Comparison of ENCODE assay signal across 7 cellular contexts in the genomic region with DNA sequence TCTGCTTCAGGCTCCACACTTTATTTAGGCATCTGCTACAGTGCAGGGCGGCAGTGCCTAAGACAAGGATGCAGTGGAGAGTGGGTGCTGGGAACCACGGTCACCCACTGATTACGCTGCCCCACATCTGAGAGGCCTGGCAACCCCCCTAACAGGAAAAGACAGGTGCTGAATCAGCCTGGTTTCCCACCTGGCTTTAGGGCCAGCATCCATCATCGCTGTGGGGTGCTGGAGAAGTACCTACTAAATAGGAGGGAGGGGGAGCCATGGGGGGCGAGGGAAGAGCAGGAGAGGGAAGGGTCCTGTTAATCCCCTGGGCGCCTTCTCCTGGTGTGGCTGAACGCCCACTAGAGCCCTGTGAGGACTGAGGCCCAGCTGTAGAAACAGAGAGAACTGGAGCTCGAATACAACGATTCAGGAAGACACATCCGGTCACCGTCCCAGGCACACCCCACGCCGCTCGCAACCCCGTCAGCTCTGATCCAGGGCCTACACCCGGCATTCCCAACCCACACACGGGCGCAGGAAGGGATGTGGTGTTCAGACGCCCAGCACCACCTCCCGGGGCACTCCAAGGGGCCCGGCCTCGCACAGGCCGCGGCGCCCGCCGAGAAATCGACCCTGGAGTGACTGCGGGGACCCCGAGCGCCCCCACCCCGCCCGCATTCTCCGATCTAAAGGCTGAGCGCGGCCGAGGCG. TPM values are rescaled to one million over a fixed set of nuclear protein-coding genes. Genes with fewer than 3 reads are reported as not detected.
DNase-seq lines count a peak whose midpoint lies in the region; ATAC-seq and TF ChIP-seq lines count a peak whose summit lies in the region.

No MANE protein-coding gene starts in this region.

- TF ChIP-seq CTCF in GM13976 (IDR thresholded peaks at IDR 0.05; ENCODE audit: borderline replicate concordance, control extremely low read depth, extremely low read depth, insufficient read depth, missing control alignments) (no peak), mucosa of descending colon (IDR thresholded peaks at IDR 0.05) (no peak)

- in situ Hi-C loops in GM13976 (cut with MboI; ENCODE audit: low sequenced_read_pairs, unreplicated experiment) (loop anchor here (25.0 kb wide), 1 partner anchor 429 kb away; no protein-coding TSS in a partner anchor), HAP-1 (cut with MboI; ENCODE audit: low sequenced_read_pairs) (no loop called here)

- H3K4me1 ChIP-seq in HAP-1 (peaks cover 42% of the 10 kb centered on the region), endocrine pancreas (ENCODE audit: control insufficient read depth, insufficient read depth, low read length) (peaks cover 7% of the 10 kb centered on the region), mucosa of descending colon (ENCODE audit: low read depth) (no peaks in the 10 kb centered on the region)

- H3K9ac ChIP-seq in endocrine pancreas (ENCODE audit: control insufficient read depth, insufficient read depth, low read length) = peak overlapping the region; percentile 50

- H3K4me3 ChIP-seq in HAP-1 (peak overlapping the region; percentile 52), endocrine pancreas (ENCODE audit: control insufficient read depth, insufficient read depth, low read length) (peak overlapping the region; percentile 20), mucosa of descending colon (peak overlapping the region; percentile 69)

- intact Hi-C loops in mucosa of descending colon (cut with DNase I, micrococcal nuclease) = no loop called here

- H3K9me3 ChIP-seq in HAP-1 = no peaks in the 10 kb centered on the region
- no peaks in the 10 kb centered on the region for H3K9me3 ChIP-seq in endocrine pancreas (ENCODE audit: control insufficient read depth, low read length)
- H3K9me3 ChIP-seq in mucosa of descending colon = no peaks in the 10 kb centered on the region

- peak; percentile 60 for ATAC-seq in mucosa of descending colon
- peak; percentile 9 for ATAC-seq in stimulated activated naive CD8-positive, alpha-beta T cell treated with anti-CD3 and anti-CD28 coated beads, Interleukin-15, Interleukin-2, amounts not matched to agents 100 U/mL and 50 U/mL, for 24 hours

- peak; percentile 42 for DNase-seq in GM13976 (ENCODE audit: low spot score)
- DNase-seq in HAP-1 (ENCODE audit: low spot score in 2 of 2) = peak; percentile 19 to 66
- DNase-seq in M059J (ENCODE audit: low read depth) = peak; percentile 63
- peak; percentile 58 for DNase-seq in activated CD4-positive, alpha-beta T cell treated with anti-CD3 and anti-CD28 coated beads for 48 hours
- DNase-seq in mucosa of descending colon = peak; percentile 64 to 80 (median 78)
- DNase-seq in stimulated activated naive CD8-positive, alpha-beta T cell treated with anti-CD3 and anti-CD28 coated beads, Interleukin-15, Interleukin-2, amounts not matched to agents 100 U/mL and 50 U/mL, for 24 hours = peak; percentile 36

- H3K36me3 ChIP-seq in HAP-1 (replicated peaks) = peaks cover 24% of the 10 kb centered on the region
- no peaks in the 10 kb centered on the region for H3K36me3 ChIP-seq in endocrine pancreas (ENCODE audit: control insufficient read depth, insufficient read depth, low read length)
- no peaks in the 10 kb centered on the region for H3K36me3 ChIP-seq in mucosa of descending colon (ENCODE audit: low read depth)

- H3K27me3 ChIP-seq in HAP-1 (ENCODE audit: low read depth) (no peaks in the 10 kb centered on the region), endocrine pancreas (ENCODE audit: control insufficient read depth, insufficient read depth, low read length) (no peaks in the 10 kb centered on the region)

RNA-seq across cellular contexts. Expression of gene DCTD, which starts 0.6 kb away (rescaled TPM):
- total RNA-seq in M059J (2014; rRNA removed; shearing (Covaris generic)) = 65.9 and 91.5 TPM in 2 replicates
- total RNA-seq in mucosa of descending colon = 10 to 100 TPM; 53.3 to 63.7 (median 55.4) TPM

Comparison
In these comparisons a context has a peak if more than half of its experiments do, and no peak if none do; other contexts are left out.
1. Peak in every context shown above with its lines: DNase-seq, ATAC-seq and H3K4me3 ChIP-seq.